Comparison of ENCODE assay signal across 1 cellular context in the genomic region with DNA sequence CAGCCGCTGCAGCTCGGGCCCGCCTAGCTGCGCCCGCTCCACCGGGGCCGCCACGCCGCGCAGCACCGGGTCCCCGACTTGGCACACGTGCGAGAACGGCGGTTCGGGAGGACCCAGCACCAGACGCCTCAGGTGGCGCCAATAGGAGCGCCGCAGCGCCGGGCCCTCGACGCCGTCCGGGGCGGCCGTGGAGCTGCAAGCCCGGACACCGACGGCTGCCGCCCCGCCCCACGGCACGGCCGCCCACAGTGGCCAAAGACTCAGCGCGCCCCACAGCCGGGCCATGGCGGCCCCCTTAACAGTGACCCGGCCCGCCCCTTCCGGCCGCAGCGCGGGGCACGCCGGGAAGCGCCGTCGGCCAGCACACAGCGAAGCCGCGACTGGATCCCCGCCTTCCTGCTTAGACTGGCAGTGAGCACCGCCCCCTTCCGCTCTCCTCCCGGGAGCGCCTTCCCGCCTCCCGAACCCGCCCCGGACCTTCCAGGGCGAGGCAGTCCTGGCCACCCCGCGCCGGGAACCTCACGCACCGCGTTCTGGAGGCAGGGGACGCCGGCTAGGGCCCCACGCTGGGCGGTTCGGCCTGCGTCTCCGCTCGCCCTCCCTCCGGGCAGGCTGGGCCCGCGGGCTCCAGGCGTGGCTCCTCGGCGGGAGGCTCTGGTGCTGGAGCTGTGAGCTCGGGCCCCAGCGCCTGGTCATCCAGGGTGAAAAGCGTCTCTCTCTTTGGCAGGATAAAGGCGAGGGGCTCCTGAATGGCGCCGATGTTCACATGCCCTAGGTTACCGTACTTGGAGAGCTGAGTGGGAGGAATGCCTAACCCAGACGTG.
A peak's percentile ranks its signal among the peaks of the same experiment; 100 is the strongest.
TF ChIP-seq lines count a peak whose summit lies in the region.

A gene with protein sequence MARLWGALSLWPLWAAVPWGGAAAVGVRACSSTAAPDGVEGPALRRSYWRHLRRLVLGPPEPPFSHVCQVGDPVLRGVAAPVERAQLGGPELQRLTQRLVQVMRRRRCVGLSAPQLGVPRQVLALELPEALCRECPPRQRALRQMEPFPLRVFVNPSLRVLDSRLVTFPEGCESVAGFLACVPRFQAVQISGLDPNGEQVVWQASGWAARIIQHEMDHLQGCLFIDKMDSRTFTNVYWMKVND (minus strand): TSS at position 303 of the 824 bp plus-strand sequence. CDS start 18 bp downstream, at position 285.

TF ChIP-seq in WTC11, 78 proteins besides CTCF, POLR2A, EP300 and RAD21 (continued from another document):
- TF ChIP-seq, protein P1, sequence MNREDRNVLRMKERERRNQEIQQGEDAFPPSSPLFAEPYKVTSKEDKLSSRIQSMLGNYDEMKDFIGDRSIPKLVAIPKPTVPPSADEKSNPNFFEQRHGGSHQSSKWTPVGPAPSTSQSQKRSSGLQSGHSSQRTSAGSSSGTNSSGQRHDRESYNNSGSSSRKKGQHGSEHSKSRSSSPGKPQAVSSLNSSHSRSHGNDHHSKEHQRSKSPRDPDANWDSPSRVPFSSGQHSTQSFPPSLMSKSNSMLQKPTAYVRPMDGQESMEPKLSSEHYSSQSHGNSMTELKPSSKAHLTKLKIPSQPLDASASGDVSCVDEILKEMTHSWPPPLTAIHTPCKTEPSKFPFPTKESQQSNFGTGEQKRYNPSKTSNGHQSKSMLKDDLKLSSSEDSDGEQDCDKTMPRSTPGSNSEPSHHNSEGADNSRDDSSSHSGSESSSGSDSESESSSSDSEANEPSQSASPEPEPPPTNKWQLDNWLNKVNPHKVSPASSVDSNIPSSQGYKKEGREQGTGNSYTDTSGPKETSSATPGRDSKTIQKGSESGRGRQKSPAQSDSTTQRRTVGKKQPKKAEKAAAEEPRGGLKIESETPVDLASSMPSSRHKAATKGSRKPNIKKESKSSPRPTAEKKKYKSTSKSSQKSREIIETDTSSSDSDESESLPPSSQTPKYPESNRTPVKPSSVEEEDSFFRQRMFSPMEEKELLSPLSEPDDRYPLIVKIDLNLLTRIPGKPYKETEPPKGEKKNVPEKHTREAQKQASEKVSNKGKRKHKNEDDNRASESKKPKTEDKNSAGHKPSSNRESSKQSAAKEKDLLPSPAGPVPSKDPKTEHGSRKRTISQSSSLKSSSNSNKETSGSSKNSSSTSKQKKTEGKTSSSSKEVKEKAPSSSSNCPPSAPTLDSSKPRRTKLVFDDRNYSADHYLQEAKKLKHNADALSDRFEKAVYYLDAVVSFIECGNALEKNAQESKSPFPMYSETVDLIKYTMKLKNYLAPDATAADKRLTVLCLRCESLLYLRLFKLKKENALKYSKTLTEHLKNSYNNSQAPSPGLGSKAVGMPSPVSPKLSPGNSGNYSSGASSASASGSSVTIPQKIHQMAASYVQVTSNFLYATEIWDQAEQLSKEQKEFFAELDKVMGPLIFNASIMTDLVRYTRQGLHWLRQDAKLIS (CRISPR knock-in tag; IDR thresholded peaks at IDR 0.05; ENCODE audit: borderline replicate concordance) = 0 out of 2 replicates have a peak, but pooled peaks have one; percentile 84
- TF ChIP-seq, protein P2, sequence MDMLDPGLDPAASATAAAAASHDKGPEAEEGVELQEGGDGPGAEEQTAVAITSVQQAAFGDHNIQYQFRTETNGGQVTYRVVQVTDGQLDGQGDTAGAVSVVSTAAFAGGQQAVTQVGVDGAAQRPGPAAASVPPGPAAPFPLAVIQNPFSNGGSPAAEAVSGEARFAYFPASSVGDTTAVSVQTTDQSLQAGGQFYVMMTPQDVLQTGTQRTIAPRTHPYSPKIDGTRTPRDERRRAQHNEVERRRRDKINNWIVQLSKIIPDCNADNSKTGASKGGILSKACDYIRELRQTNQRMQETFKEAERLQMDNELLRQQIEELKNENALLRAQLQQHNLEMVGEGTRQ (CRISPR knock-in tag; IDR thresholded peaks at IDR 0.05) = peak; percentile 31; the same call in 1 of the 2 replicates
- TF ChIP-seq ZNF219 (CRISPR knock-in tag; IDR thresholded peaks at IDR 0.05; ENCODE audit: borderline replicate concordance) (peak; percentile 72; the same call in 1 of the 2 replicates), ESRRA (CRISPR knock-in tag; IDR thresholded peaks at IDR 0.05; ENCODE audit: borderline replicate concordance) (peak; percentile 70; the same call in 1 of the 2 replicates), ZNF263 (CRISPR knock-in tag; IDR thresholded peaks at IDR 0.05; ENCODE audit: low read depth) (peak; percentile 60; the same call in 1 of the 2 replicates), MYBL2 (CRISPR knock-in tag; IDR thresholded peaks at IDR 0.05) (peak; percentile 50; the same call in 1 of the 2 replicates), SP1 (CRISPR knock-in tag; conservative IDR thresholded peaks at IDR 0.05) (peak; percentile 95), ZNF232 (CRISPR knock-in tag; IDR thresholded peaks at IDR 0.05) (peak; percentile 60), ZNF423 (CRISPR knock-in tag; IDR thresholded peaks at IDR 0.05) (no peak), ZNF416 (CRISPR knock-in tag; IDR thresholded peaks at IDR 0.05) (peak; percentile 90), NFE2L1 (CRISPR knock-in tag; IDR thresholded peaks at IDR 0.05) (peak; percentile 30; the same call in 1 of the 2 replicates), FOXJ3 (CRISPR knock-in tag; IDR thresholded peaks at IDR 0.05; ENCODE audit: borderline replicate concordance) (no peak), NR3C1 (CRISPR knock-in tag; conservative IDR thresholded peaks at IDR 0.05; ENCODE audit: low read depth) (no peak), KAT7 (CRISPR knock-in tag; IDR thresholded peaks at IDR 0.05; ENCODE audit: borderline replicate concordance) (peak; percentile 42; the same call in 1 of the 2 replicates), GTF2I (CRISPR knock-in tag; conservative IDR thresholded peaks at IDR 0.05) (no peak), PRRX2 (CRISPR knock-in tag; IDR thresholded peaks at IDR 0.05) (peak; percentile 19), EMX1 (CRISPR knock-in tag; IDR thresholded peaks at IDR 0.05) (peak; percentile 59; the same call in 1 of the 2 replicates), TEAD4 (CRISPR knock-in tag; IDR thresholded peaks at IDR 0.05) (no peak), ZBTB21 (CRISPR knock-in tag; IDR thresholded peaks at IDR 0.05; ENCODE audit: borderline replicate concordance) (0 out of 2 replicates have a peak, but pooled peaks have one; percentile 57), RELA (CRISPR knock-in tag; IDR thresholded peaks at IDR 0.05; ENCODE audit: borderline replicate concordance) (peak; percentile 50), ATF1 (CRISPR knock-in tag; IDR thresholded peaks at IDR 0.05) (0 out of 2 replicates have a peak, but pooled peaks have one; percentile 12), GRHL2 (CRISPR knock-in tag; IDR thresholded peaks at IDR 0.05; ENCODE audit: insufficient replicate concordance, severe bottlenecking) (no peak), CREM (CRISPR knock-in tag; IDR thresholded peaks at IDR 0.05) (peak; percentile 57; the same call in 1 of the 2 replicates), NFATC4 (CRISPR knock-in tag; IDR thresholded peaks at IDR 0.05) (peak; percentile 93), ELF4 (CRISPR knock-in tag; IDR thresholded peaks at IDR 0.05; ENCODE audit: low read depth) (0 out of 2 replicates have a peak, but pooled peaks have one; percentile 84)
- TF ChIP-seq, protein P3, sequence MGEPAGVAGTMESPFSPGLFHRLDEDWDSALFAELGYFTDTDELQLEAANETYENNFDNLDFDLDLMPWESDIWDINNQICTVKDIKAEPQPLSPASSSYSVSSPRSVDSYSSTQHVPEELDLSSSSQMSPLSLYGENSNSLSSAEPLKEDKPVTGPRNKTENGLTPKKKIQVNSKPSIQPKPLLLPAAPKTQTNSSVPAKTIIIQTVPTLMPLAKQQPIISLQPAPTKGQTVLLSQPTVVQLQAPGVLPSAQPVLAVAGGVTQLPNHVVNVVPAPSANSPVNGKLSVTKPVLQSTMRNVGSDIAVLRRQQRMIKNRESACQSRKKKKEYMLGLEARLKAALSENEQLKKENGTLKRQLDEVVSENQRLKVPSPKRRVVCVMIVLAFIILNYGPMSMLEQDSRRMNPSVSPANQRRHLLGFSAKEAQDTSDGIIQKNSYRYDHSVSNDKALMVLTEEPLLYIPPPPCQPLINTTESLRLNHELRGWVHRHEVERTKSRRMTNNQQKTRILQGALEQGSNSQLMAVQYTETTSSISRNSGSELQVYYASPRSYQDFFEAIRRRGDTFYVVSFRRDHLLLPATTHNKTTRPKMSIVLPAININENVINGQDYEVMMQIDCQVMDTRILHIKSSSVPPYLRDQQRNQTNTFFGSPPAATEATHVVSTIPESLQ (CRISPR knock-in tag; IDR thresholded peaks at IDR 0.05) = no peak
- TF ChIP-seq, protein P4, sequence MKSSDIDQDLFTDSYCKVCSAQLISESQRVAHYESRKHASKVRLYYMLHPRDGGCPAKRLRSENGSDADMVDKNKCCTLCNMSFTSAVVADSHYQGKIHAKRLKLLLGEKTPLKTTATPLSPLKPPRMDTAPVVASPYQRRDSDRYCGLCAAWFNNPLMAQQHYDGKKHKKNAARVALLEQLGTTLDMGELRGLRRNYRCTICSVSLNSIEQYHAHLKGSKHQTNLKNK (CRISPR knock-in tag; IDR thresholded peaks at IDR 0.05) = peak; percentile 94
- TF ChIP-seq, protein P5, sequence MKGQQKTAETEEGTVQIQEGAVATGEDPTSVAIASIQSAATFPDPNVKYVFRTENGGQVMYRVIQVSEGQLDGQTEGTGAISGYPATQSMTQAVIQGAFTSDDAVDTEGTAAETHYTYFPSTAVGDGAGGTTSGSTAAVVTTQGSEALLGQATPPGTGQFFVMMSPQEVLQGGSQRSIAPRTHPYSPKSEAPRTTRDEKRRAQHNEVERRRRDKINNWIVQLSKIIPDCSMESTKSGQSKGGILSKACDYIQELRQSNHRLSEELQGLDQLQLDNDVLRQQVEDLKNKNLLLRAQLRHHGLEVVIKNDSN (CRISPR knock-in tag; IDR thresholded peaks at IDR 0.05) = peak; percentile 26
- TF ChIP-seq, protein P6, sequence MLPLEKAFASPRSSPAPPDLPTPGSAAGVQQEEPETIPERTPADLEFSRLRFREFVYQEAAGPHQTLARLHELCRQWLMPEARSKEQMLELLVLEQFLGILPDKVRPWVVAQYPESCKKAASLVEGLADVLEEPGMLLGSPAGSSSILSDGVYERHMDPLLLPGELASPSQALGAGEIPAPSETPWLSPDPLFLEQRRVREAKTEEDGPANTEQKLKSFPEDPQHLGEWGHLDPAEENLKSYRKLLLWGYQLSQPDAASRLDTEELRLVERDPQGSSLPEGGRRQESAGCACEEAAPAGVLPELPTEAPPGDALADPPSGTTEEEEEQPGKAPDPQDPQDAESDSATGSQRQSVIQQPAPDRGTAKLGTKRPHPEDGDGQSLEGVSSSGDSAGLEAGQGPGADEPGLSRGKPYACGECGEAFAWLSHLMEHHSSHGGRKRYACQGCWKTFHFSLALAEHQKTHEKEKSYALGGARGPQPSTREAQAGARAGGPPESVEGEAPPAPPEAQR (CRISPR knock-in tag; IDR thresholded peaks at IDR 0.05) = no peak
- TF ChIP-seq, protein P7, sequence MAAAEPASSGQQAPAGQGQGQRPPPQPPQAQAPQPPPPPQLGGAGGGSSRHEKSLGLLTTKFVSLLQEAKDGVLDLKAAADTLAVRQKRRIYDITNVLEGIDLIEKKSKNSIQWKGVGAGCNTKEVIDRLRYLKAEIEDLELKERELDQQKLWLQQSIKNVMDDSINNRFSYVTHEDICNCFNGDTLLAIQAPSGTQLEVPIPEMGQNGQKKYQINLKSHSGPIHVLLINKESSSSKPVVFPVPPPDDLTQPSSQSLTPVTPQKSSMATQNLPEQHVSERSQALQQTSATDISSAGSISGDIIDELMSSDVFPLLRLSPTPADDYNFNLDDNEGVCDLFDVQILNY (CRISPR knock-in tag; IDR thresholded peaks at IDR 0.05) = peak; percentile 97
- TF ChIP-seq, protein P8, sequence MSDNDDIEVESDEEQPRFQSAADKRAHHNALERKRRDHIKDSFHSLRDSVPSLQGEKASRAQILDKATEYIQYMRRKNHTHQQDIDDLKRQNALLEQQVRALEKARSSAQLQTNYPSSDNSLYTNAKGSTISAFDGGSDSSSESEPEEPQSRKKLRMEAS (CRISPR knock-in tag; IDR thresholded peaks at IDR 0.05) = peak; percentile 84
- TF ChIP-seq, protein P9, sequence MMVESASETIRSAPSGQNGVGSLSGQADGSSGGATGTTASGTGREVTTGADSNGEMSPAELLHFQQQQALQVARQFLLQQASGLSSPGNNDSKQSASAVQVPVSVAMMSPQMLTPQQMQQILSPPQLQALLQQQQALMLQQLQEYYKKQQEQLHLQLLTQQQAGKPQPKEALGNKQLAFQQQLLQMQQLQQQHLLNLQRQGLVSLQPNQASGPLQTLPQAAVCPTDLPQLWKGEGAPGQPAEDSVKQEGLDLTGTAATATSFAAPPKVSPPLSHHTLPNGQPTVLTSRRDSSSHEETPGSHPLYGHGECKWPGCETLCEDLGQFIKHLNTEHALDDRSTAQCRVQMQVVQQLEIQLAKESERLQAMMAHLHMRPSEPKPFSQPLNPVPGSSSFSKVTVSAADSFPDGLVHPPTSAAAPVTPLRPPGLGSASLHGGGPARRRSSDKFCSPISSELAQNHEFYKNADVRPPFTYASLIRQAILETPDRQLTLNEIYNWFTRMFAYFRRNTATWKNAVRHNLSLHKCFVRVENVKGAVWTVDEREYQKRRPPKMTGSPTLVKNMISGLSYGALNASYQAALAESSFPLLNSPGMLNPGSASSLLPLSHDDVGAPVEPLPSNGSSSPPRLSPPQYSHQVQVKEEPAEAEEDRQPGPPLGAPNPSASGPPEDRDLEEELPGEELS (CRISPR knock-in tag; IDR thresholded peaks at IDR 0.05) = peak; percentile 36; the same call in 1 of the 2 replicates
- TF ChIP-seq, protein P10, sequence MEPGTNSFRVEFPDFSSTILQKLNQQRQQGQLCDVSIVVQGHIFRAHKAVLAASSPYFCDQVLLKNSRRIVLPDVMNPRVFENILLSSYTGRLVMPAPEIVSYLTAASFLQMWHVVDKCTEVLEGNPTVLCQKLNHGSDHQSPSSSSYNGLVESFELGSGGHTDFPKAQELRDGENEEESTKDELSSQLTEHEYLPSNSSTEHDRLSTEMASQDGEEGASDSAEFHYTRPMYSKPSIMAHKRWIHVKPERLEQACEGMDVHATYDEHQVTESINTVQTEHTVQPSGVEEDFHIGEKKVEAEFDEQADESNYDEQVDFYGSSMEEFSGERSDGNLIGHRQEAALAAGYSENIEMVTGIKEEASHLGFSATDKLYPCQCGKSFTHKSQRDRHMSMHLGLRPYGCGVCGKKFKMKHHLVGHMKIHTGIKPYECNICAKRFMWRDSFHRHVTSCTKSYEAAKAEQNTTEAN (CRISPR knock-in tag; IDR thresholded peaks at IDR 0.05) = peak; percentile 60; the same call in 1 of the 2 replicates
- TF ChIP-seq, protein P11, sequence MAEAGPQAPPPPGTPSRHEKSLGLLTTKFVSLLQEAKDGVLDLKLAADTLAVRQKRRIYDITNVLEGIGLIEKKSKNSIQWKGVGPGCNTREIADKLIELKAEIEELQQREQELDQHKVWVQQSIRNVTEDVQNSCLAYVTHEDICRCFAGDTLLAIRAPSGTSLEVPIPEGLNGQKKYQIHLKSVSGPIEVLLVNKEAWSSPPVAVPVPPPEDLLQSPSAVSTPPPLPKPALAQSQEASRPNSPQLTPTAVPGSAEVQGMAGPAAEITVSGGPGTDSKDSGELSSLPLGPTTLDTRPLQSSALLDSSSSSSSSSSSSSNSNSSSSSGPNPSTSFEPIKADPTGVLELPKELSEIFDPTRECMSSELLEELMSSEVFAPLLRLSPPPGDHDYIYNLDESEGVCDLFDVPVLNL (CRISPR knock-in tag; IDR thresholded peaks at IDR 0.05; ENCODE audit: borderline replicate concordance, low read depth) = peak; percentile 86
